ENCODE assay signal across 1 cellular context in the genomic region with DNA sequence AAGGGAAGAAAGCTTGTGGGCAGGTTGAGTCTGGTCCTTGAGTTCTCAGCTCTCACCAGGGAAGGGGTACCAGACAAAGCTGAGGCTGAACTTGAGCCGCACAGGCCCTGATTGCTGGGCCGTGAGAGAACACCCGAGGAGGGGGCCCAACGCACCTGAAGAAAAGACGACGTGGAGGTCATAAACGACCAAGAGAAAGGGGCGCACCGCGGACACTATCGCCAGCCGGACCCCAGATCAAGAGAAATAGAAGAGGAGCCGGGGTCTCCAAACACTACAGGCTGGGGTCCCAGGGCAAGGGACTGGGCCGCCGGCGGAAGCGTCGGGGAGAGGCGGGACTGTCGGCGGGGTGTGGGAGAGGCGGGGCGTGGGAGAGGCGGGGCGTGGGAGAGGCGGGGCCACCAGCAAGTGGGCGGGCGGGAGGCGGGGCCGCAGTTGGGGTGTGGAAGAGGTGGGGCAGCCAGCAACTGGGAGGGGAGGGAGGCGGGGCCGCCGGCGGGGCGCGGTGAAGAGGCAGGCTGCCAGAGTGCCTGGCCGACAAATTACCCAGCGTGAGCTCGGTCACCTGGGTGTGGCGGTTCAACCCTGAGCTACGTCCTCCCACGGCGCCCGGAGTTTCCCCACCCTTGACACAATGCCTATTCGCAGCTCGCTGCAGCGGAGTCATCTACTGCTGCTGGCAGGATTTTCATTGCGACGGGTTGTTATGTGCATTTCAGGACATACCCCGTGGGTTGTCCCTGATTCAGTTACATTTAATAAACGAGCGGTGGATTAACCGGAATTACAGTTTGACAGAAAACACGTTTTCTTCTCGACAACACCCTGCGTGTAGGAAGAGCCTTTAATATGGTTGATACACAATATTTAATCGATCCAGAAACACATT.
A peak's percentile ranks its signal among the peaks of the same experiment; 100 is the strongest.
TF ChIP-seq lines count a peak whose summit lies in the region.

No MANE protein-coding gene starts in this region.

TF ChIP-seq in GM12878, 131 proteins besides CTCF, POLR2A, EP300 and RAD21 (continued from another document and continues in another):
- TF ChIP-seq, protein P1, sequence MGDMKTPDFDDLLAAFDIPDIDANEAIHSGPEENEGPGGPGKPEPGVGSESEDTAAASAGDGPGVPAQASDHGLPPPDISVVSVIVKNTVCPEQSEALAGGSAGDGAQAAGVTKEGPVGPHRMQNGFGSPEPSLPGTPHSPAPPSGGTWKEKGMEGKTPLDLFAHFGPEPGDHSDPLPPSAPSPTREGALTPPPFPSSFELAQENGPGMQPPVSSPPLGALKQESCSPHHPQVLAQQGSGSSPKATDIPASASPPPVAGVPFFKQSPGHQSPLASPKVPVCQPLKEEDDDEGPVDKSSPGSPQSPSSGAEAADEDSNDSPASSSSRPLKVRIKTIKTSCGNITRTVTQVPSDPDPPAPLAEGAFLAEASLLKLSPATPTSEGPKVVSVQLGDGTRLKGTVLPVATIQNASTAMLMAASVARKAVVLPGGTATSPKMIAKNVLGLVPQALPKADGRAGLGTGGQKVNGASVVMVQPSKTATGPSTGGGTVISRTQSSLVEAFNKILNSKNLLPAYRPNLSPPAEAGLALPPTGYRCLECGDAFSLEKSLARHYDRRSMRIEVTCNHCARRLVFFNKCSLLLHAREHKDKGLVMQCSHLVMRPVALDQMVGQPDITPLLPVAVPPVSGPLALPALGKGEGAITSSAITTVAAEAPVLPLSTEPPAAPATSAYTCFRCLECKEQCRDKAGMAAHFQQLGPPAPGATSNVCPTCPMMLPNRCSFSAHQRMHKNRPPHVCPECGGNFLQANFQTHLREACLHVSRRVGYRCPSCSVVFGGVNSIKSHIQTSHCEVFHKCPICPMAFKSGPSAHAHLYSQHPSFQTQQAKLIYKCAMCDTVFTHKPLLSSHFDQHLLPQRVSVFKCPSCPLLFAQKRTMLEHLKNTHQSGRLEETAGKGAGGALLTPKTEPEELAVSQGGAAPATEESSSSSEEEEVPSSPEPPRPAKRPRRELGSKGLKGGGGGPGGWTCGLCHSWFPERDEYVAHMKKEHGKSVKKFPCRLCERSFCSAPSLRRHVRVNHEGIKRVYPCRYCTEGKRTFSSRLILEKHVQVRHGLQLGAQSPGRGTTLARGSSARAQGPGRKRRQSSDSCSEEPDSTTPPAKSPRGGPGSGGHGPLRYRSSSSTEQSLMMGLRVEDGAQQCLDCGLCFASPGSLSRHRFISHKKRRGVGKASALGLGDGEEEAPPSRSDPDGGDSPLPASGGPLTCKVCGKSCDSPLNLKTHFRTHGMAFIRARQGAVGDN (IDR thresholded peaks at IDR 0.05): peak; percentile 70
- TF ChIP-seq, protein P2, sequence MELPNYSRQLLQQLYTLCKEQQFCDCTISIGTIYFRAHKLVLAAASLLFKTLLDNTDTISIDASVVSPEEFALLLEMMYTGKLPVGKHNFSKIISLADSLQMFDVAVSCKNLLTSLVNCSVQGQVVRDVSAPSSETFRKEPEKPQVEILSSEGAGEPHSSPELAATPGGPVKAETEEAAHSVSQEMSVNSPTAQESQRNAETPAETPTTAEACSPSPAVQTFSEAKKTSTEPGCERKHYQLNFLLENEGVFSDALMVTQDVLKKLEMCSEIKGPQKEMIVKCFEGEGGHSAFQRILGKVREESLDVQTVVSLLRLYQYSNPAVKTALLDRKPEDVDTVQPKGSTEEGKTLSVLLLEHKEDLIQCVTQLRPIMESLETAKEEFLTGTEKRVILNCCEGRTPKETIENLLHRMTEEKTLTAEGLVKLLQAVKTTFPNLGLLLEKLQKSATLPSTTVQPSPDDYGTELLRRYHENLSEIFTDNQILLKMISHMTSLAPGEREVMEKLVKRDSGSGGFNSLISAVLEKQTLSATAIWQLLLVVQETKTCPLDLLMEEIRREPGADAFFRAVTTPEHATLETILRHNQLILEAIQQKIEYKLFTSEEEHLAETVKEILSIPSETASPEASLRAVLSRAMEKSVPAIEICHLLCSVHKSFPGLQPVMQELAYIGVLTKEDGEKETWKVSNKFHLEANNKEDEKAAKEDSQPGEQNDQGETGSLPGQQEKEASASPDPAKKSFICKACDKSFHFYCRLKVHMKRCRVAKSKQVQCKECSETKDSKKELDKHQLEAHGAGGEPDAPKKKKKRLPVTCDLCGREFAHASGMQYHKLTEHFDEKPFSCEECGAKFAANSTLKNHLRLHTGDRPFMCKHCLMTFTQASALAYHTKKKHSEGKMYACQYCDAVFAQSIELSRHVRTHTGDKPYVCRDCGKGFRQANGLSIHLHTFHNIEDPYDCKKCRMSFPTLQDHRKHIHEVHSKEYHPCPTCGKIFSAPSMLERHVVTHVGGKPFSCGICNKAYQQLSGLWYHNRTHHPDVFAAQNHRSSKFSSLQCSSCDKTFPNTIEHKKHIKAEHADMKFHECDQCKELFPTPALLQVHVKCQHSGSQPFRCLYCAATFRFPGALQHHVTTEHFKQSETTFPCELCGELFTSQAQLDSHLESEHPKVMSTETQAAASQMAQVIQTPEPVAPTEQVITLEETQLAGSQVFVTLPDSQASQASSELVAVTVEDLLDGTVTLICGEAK (IDR thresholded peaks at IDR 0.05; ENCODE audit: borderline replicate concordance): no peak
- TF ChIP-seq NBN (IDR thresholded peaks at IDR 0.05) (peak; percentile 71), HDGF (IDR thresholded peaks at IDR 0.05) (peak; percentile 83; the same call in 1 of the 2 replicates), RFX5 (IDR thresholded peaks at IDR 0.05; ENCODE audit: low read depth, low read length) (peak; percentile 67; the same call in 1 of the 2 replicates), MEF2B (IDR thresholded peaks at IDR 0.05; ENCODE audit: partially characterized antibody, poor library complexity, severe bottlenecking) (peak; percentile 43), SMARCA5 (IDR thresholded peaks at IDR 0.05) (peak; percentile 28; the same call in 1 of the 2 replicates), BHLHE40 (IDR thresholded peaks at IDR 0.05; ENCODE audit: borderline replicate concordance in 1 of 2, low read depth in 2 of 2, low read length in 1 of 2) (peak in 1 of 2 experiments; percentile 81; a peak in 2 of 4 replicates), SMC3 (IDR thresholded peaks at IDR 0.05; ENCODE audit: borderline replicate concordance, low read length) (no peak), MXI1 (IDR thresholded peaks at IDR 0.05; ENCODE audit: low read depth, low read length) (no peak; the same call in none of the 2 replicates), BACH1 (IDR thresholded peaks at IDR 0.05; ENCODE audit: borderline replicate concordance) (no peak; the same call in 1 of the 2 replicates), CBFB (IDR thresholded peaks at IDR 0.05; ENCODE audit: low read depth) (peak; percentile 69), NFIC (IDR thresholded peaks at IDR 0.05; ENCODE audit: low read depth, low read length) (no peak), CREM (IDR thresholded peaks at IDR 0.05; ENCODE audit: low read depth) (peak; percentile 66), EGR1 (IDR thresholded peaks at IDR 0.05; ENCODE audit: borderline replicate concordance in 1 of 2, low read depth in 2 of 2, low read length in 2 of 2) (peak in 1 of 2 experiments; percentile 39; a peak in 1 of 3 replicates), PML (IDR thresholded peaks at IDR 0.05; ENCODE audit: low read length) (peak; percentile 83), ZNF24 (IDR thresholded peaks at IDR 0.05) (0 out of 2 replicates have a peak, but pooled peaks have one; percentile 5), RB1 (IDR thresholded peaks at IDR 0.05; ENCODE audit: borderline replicate concordance) (peak; percentile 65; the same call in 1 of the 2 replicates), ZNF207 (IDR thresholded peaks at IDR 0.05; ENCODE audit: borderline replicate concordance) (peak; percentile 42; the same call in 1 of the 2 replicates), KAT2A (conservative IDR thresholded peaks at IDR 0.05; ENCODE audit: control insufficient read depth, low read depth, low read length) (no peak), EED (IDR thresholded peaks at IDR 0.05; ENCODE audit: low read depth) (peak; percentile 31; the same call in 1 of the 2 replicates), ZBED1 (IDR thresholded peaks at IDR 0.05; ENCODE audit: borderline replicate concordance) (no peak), TCF7 (IDR thresholded peaks at IDR 0.05; ENCODE audit: borderline replicate concordance) (no peak), ZNF274 (IDR thresholded peaks at IDR 0.05; ENCODE audit: insufficient read depth, insufficient read length) (no peak), PAX5 (IDR thresholded peaks at IDR 0.05; ENCODE audit: borderline replicate concordance, low read depth, low read length) (no peak), TCF12 (IDR thresholded peaks at IDR 0.05; ENCODE audit: low read depth, low read length) (peak; percentile 50; the same call in 1 of the 2 replicates), SMAD5 (IDR thresholded peaks at IDR 0.05; ENCODE audit: low read depth) (peak; percentile 80), KLF5 (IDR thresholded peaks at IDR 0.05; ENCODE audit: partially characterized antibody) (no peak), BRCA1 (IDR thresholded peaks at IDR 0.05; ENCODE audit: low read depth, low read length) (no peak), LARP7 (IDR thresholded peaks at IDR 0.05) (no peak; the same call in 1 of the 2 replicates)
- TF ChIP-seq, protein P3, sequence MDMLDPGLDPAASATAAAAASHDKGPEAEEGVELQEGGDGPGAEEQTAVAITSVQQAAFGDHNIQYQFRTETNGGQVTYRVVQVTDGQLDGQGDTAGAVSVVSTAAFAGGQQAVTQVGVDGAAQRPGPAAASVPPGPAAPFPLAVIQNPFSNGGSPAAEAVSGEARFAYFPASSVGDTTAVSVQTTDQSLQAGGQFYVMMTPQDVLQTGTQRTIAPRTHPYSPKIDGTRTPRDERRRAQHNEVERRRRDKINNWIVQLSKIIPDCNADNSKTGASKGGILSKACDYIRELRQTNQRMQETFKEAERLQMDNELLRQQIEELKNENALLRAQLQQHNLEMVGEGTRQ (IDR thresholded peaks at IDR 0.05; ENCODE audit: borderline replicate concordance, low read depth, low read length): no peak; the same call in 1 of the 2 replicates
- TF ChIP-seq, protein P4, sequence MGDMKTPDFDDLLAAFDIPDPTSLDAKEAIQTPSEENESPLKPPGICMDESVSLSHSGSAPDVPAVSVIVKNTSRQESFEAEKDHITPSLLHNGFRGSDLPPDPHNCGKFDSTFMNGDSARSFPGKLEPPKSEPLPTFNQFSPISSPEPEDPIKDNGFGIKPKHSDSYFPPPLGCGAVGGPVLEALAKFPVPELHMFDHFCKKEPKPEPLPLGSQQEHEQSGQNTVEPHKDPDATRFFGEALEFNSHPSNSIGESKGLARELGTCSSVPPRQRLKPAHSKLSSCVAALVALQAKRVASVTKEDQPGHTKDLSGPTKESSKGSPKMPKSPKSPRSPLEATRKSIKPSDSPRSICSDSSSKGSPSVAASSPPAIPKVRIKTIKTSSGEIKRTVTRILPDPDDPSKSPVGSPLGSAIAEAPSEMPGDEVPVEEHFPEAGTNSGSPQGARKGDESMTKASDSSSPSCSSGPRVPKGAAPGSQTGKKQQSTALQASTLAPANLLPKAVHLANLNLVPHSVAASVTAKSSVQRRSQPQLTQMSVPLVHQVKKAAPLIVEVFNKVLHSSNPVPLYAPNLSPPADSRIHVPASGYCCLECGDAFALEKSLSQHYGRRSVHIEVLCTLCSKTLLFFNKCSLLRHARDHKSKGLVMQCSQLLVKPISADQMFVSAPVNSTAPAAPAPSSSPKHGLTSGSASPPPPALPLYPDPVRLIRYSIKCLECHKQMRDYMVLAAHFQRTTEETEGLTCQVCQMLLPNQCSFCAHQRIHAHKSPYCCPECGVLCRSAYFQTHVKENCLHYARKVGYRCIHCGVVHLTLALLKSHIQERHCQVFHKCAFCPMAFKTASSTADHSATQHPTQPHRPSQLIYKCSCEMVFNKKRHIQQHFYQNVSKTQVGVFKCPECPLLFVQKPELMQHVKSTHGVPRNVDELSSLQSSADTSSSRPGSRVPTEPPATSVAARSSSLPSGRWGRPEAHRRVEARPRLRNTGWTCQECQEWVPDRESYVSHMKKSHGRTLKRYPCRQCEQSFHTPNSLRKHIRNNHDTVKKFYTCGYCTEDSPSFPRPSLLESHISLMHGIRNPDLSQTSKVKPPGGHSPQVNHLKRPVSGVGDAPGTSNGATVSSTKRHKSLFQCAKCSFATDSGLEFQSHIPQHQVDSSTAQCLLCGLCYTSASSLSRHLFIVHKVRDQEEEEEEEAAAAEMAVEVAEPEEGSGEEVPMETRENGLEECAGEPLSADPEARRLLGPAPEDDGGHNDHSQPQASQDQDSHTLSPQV (IDR thresholded peaks at IDR 0.05): no peak; the same call in 1 of the 2 replicates
- TF ChIP-seq, protein P5, sequence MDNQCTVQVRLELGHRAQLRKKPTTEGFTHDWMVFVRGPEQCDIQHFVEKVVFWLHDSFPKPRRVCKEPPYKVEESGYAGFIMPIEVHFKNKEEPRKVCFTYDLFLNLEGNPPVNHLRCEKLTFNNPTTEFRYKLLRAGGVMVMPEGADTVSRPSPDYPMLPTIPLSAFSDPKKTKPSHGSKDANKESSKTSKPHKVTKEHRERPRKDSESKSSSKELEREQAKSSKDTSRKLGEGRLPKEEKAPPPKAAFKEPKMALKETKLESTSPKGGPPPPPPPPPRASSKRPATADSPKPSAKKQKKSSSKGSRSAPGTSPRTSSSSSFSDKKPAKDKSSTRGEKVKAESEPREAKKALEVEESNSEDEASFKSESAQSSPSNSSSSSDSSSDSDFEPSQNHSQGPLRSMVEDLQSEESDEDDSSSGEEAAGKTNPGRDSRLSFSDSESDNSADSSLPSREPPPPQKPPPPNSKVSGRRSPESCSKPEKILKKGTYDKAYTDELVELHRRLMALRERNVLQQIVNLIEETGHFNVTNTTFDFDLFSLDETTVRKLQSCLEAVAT (IDR thresholded peaks at IDR 0.05): peak; percentile 70
- TF ChIP-seq, protein P6, sequence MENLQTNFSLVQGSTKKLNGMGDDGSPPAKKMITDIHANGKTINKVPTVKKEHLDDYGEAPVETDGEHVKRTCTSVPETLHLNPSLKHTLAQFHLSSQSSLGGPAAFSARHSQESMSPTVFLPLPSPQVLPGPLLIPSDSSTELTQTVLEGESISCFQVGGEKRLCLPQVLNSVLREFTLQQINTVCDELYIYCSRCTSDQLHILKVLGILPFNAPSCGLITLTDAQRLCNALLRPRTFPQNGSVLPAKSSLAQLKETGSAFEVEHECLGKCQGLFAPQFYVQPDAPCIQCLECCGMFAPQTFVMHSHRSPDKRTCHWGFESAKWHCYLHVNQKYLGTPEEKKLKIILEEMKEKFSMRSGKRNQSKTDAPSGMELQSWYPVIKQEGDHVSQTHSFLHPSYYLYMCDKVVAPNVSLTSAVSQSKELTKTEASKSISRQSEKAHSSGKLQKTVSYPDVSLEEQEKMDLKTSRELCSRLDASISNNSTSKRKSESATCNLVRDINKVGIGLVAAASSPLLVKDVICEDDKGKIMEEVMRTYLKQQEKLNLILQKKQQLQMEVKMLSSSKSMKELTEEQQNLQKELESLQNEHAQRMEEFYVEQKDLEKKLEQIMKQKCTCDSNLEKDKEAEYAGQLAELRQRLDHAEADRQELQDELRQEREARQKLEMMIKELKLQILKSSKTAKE (IDR thresholded peaks at IDR 0.05; ENCODE audit: low read depth, poor library complexity, severe bottlenecking): peak; percentile 17
